In the genomic region with DNA sequence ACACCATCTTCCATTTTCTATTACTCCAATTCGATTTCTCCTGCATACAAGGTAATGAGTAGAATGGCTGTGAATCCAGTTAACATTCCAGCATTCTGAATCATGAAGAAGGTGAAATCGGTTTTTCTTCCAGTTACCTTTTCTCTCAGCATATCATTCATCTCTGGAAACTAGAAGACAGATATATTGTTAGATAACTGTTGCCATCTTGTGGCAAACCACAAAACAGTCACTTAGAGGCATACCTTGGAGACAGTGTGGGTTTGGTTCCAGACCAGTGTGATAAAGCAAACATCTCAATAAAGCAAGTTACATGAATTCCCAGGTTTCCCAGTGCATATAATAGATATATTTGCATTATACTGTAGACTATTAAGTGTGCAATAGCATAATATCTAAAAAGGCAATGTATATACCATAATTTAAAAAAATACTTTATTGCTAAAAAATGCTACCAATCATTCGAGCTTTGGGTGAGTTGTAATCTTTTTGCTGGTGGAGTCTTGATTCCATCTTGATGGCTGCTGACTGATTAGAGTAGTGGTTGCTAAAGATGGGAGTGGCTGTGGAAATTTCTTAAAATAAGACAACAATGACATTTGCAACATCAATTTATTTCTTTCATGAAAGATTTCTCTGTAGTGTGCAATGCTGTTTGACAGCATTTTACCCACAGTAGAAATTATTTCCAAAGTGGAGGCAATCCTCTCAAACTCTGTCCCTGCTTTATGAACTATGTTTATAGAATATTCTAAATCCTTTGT, we compare ENCODE assay signal across 8 cellular contexts.
DNase-seq lines count a peak whose midpoint lies in the region; ATAC-seq lines count a peak whose summit lies in the region.

No MANE protein-coding gene starts in this region.

- H3K36me3 Mint-ChIP-seq in activated T-cell treated with anti-CD3 and anti-CD28 coated beads, Interleukin-2, amount 50 U/mL, for 72 hours (ENCODE audit: insufficient read depth in 2 of 2) = peaks cover 3 to 16% of the 10 kb centered on the region in 2 donors

- ATAC-seq in activated T-cell treated with anti-CD3 and anti-CD28 coated beads, Interleukin-2, amount 50 U/mL, for 72 hours (replicated peaks in 1 of 2) = peak; percentile 91 to 96
- peak; percentile 86 for ATAC-seq in GM21367 (IDR thresholded peaks at IDR 0.05; ENCODE audit: unreplicated experiment)
- peak; percentile 87 for ATAC-seq in HG03520 (IDR thresholded peaks at IDR 0.05; ENCODE audit: unreplicated experiment)

- H3K9me3 Mint-ChIP-seq in activated T-cell treated with anti-CD3 and anti-CD28 coated beads, Interleukin-2, amount 50 U/mL, for 72 hours = no peaks in the 10 kb centered on the region

- no peak overlapping the region for H3K4me3 Mint-ChIP-seq in activated T-cell treated with anti-CD3 and anti-CD28 coated beads, Interleukin-2, amount 50 U/mL, for 72 hours

- DNase-seq in activated T-cell treated with anti-CD3 and anti-CD28 coated beads, Interleukin-2, amount 50 U/mL, for 72 hours = peak; percentile 6 to 39
- no peak for DNase-seq in activated T-cell treated with anti-CD3 and anti-CD28 coated beads for 4 hours
- peak; percentile 63 for DNase-seq in NCI-H748 treated with DMSO at 0.1 percent for 48 hours (lab: John Stamatoyannopoulos, UW)
- DNase-seq in cerebellar nuclear complex (lab: John Stamatoyannopoulos, UW) = peak; percentile 1 to 69
- DNase-seq in midbrain (lab: John Stamatoyannopoulos, UW) = peak; percentile 24
- no peak for DNase-seq in ecto neural progenitor cell (ENCODE audit: low spot score)

- no peak overlapping the region for H3K27ac Mint-ChIP-seq in activated T-cell treated with anti-CD3 and anti-CD28 coated beads, Interleukin-2, amount 50 U/mL, for 72 hours

- no peaks in the 10 kb centered on the region for H3K27me3 Mint-ChIP-seq in activated T-cell treated with anti-CD3 and anti-CD28 coated beads, Interleukin-2, amount 50 U/mL, for 72 hours (ENCODE audit: low read depth)

- peaks cover 16% of the 10 kb centered on the region for H3K4me1 Mint-ChIP-seq in activated T-cell treated with anti-CD3 and anti-CD28 coated beads, Interleukin-2, amount 50 U/mL, for 72 hours (ENCODE audit: low read depth)

Comparison
In these comparisons a context has a peak if more than half of its experiments do, and no peak if none do; other contexts are left out.
1. DNase-seq: peak in activated T-cell treated with anti-CD3 and anti-CD28 coated beads, Interleukin-2, amount 50 U/mL, for 72 hours (2 of 2), NCI-H748 treated with DMSO at 0.1 percent for 48 hours (single experiment), cerebellar nuclear complex (2 of 2) and midbrain (single experiment); none in activated T-cell treated with anti-CD3 and anti-CD28 coated beads for 4 hours (single experiment) and ecto neural progenitor cell (single experiment).
2. Peak in every context shown above with its lines, with median percentiles within 50 percentile points of each other: ATAC-seq.